8 cellular contexts compared by ENCODE assay signal in genomic region chr11:114162719-114163123, GRCh38.
DNase-seq lines count a peak whose midpoint lies in the region; ATAC-seq lines count a peak whose summit lies in the region.

No MANE protein-coding gene starts in this region.

- H3K4me3 Mint-ChIP-seq in activated naive CD8-positive, alpha-beta T cell treated with anti-CD3 and anti-CD28 coated beads, Interleukin-2, amount 50 U/mL, for 24 hours = no peak overlapping the region
- no peak overlapping the region for H3K4me3 Mint-ChIP-seq in activated naive CD8-positive, alpha-beta T cell treated with anti-CD3 and anti-CD28 coated beads for 36 hours
- H3K4me3 Mint-ChIP-seq in T-cell = no peak overlapping the region
- H3K4me3 Mint-ChIP-seq in activated T-helper 1 cell treated with anti-CD3 and anti-CD28 coated beads, Interleukin-12 subunit alpha, Interleukin-12 subunit beta, Interleukin-2, Interleukin-4 antibody, amounts not matched to agents 30 ng/mL and 10 ng/mL and 1 ng/mL, durations not matched to agents 14 hours and 24 hours and 36 hours = no peak overlapping the region

- H3K27ac Mint-ChIP-seq in activated naive CD8-positive, alpha-beta T cell treated with anti-CD3 and anti-CD28 coated beads, Interleukin-2, amount 50 U/mL, for 24 hours = peak overlapping the region; percentile 4
- H3K27ac Mint-ChIP-seq in activated naive CD8-positive, alpha-beta T cell treated with anti-CD3 and anti-CD28 coated beads for 36 hours = no peak overlapping the region
- peak overlapping the region; percentile 82 to 90 for H3K27ac Mint-ChIP-seq in T-cell
- H3K27ac Mint-ChIP-seq in activated T-helper 1 cell treated with anti-CD3 and anti-CD28 coated beads, Interleukin-12 subunit alpha, Interleukin-12 subunit beta, Interleukin-2, Interleukin-4 antibody, amounts not matched to agents 30 ng/mL and 10 ng/mL and 1 ng/mL, durations not matched to agents 14 hours and 24 hours and 36 hours = no peak overlapping the region

- no peaks in the 10 kb centered on the region for H3K9me3 Mint-ChIP-seq in activated naive CD8-positive, alpha-beta T cell treated with anti-CD3 and anti-CD28 coated beads, Interleukin-2, amount 50 U/mL, for 24 hours
- no peaks in the 10 kb centered on the region for H3K9me3 Mint-ChIP-seq in activated naive CD8-positive, alpha-beta T cell treated with anti-CD3 and anti-CD28 coated beads for 36 hours
- H3K9me3 Mint-ChIP-seq in T-cell = no peaks in the 10 kb centered on the region
- no peaks in the 10 kb centered on the region for H3K9me3 Mint-ChIP-seq in activated T-helper 1 cell treated with anti-CD3 and anti-CD28 coated beads, Interleukin-12 subunit alpha, Interleukin-12 subunit beta, Interleukin-2, Interleukin-4 antibody, amounts not matched to agents 30 ng/mL and 10 ng/mL and 1 ng/mL, durations not matched to agents 14 hours and 24 hours and 36 hours

- no peaks in the 10 kb centered on the region for H3K36me3 Mint-ChIP-seq in activated naive CD8-positive, alpha-beta T cell treated with anti-CD3 and anti-CD28 coated beads, Interleukin-2, amount 50 U/mL, for 24 hours (ENCODE audit: low read depth)
- no peaks in the 10 kb centered on the region for H3K36me3 Mint-ChIP-seq in activated naive CD8-positive, alpha-beta T cell treated with anti-CD3 and anti-CD28 coated beads for 36 hours
- H3K36me3 Mint-ChIP-seq in T-cell = no peaks in the 10 kb centered on the region
- peaks cover 3% of the 10 kb centered on the region for H3K36me3 Mint-ChIP-seq in activated T-helper 1 cell treated with anti-CD3 and anti-CD28 coated beads, Interleukin-12 subunit alpha, Interleukin-12 subunit beta, Interleukin-2, Interleukin-4 antibody, amounts not matched to agents 30 ng/mL and 10 ng/mL and 1 ng/mL, durations not matched to agents 14 hours and 24 hours and 36 hours (ENCODE audit: low read depth)

- no peak for ATAC-seq in activated naive CD8-positive, alpha-beta T cell treated with anti-CD3 and anti-CD28 coated beads, Interleukin-2, amount 50 U/mL, for 24 hours
- ATAC-seq in T-cell (replicated peaks in 1 of 4) (no peak), GM21360 (IDR thresholded peaks at IDR 0.05; ENCODE audit: unreplicated experiment) (no peak), GM18517 (IDR thresholded peaks at IDR 0.05; ENCODE audit: unreplicated experiment) (no peak)

- POLR2A ChIA-PET in T-cell (lab: Charles Lee) = no interaction called here

- no peak for DNase-seq in activated naive CD8-positive, alpha-beta T cell treated with anti-CD3 and anti-CD28 coated beads, Interleukin-2, amount 50 U/mL, for 24 hours
- DNase-seq in activated naive CD8-positive, alpha-beta T cell treated with anti-CD3 and anti-CD28 coated beads for 36 hours = no peak
- DNase-seq in T-cell (no peak), glomerular endothelial cell (ENCODE audit: extremely low read depth, low read depth, low spot score) (peak; percentile 98), posterior cingulate gyrus (peak; percentile 80 to 97 (median 85))
- DNase-seq in activated T-helper 1 cell treated with anti-CD3 and anti-CD28 coated beads, Interleukin-12 subunit alpha, Interleukin-12 subunit beta, Interleukin-2, Interleukin-4 antibody, amounts not matched to agents 30 ng/mL and 10 ng/mL and 1 ng/mL, durations not matched to agents 14 hours and 24 hours and 36 hours (ENCODE audit: low spot score) = no peak

- CTCF ChIA-PET in T-cell (lab: Charles Lee) = interaction anchor here in 1 of 2 donors (0.7 kb wide), 1 partner anchor 30 kb away, joined by 3 read pairs; no protein-coding TSS in a partner anchor

- H3K27me3 Mint-ChIP-seq in activated naive CD8-positive, alpha-beta T cell treated with anti-CD3 and anti-CD28 coated beads, Interleukin-2, amount 50 U/mL, for 24 hours = no peaks in the 10 kb centered on the region
- no peaks in the 10 kb centered on the region for H3K27me3 Mint-ChIP-seq in activated naive CD8-positive, alpha-beta T cell treated with anti-CD3 and anti-CD28 coated beads for 36 hours
- H3K27me3 Mint-ChIP-seq in T-cell = no peaks in the 10 kb centered on the region
- H3K27me3 Mint-ChIP-seq in activated T-helper 1 cell treated with anti-CD3 and anti-CD28 coated beads, Interleukin-12 subunit alpha, Interleukin-12 subunit beta, Interleukin-2, Interleukin-4 antibody, amounts not matched to agents 30 ng/mL and 10 ng/mL and 1 ng/mL, durations not matched to agents 14 hours and 24 hours and 36 hours (ENCODE audit: insufficient read depth) = no peaks in the 10 kb centered on the region

- H3K4me1 Mint-ChIP-seq in activated naive CD8-positive, alpha-beta T cell treated with anti-CD3 and anti-CD28 coated beads, Interleukin-2, amount 50 U/mL, for 24 hours = peaks cover 87% of the 10 kb centered on the region
- H3K4me1 Mint-ChIP-seq in activated naive CD8-positive, alpha-beta T cell treated with anti-CD3 and anti-CD28 coated beads for 36 hours = peaks cover 74% of the 10 kb centered on the region
- H3K4me1 Mint-ChIP-seq in T-cell = peaks cover 91 to 99% (median 98%) of the 10 kb centered on the region in 3 donors
- peaks cover 62% of the 10 kb centered on the region for H3K4me1 Mint-ChIP-seq in activated T-helper 1 cell treated with anti-CD3 and anti-CD28 coated beads, Interleukin-12 subunit alpha, Interleukin-12 subunit beta, Interleukin-2, Interleukin-4 antibody, amounts not matched to agents 30 ng/mL and 10 ng/mL and 1 ng/mL, durations not matched to agents 14 hours and 24 hours and 36 hours (ENCODE audit: low read depth)

- intact Hi-C loops in posterior cingulate gyrus (cut with DNase I) = loop anchor here (1.0 to 10.0 kb wide), 3 partner anchors 85 to 288 kb away; partner anchors contain the start of genes USP28 and ZBTB16
- intact Hi-C loops in activated T-helper 1 cell treated with anti-CD3 and anti-CD28 coated beads, Interleukin-12 subunit alpha, Interleukin-12 subunit beta, Interleukin-2, Interleukin-4 antibody, amounts not matched to agents 30 ng/mL and 10 ng/mL and 1 ng/mL, durations not matched to agents 14 hours and 24 hours and 36 hours (cut with micrococcal nuclease) = no loop called here

Comparison
In these comparisons a context has a peak if more than half of its experiments do, and no peak if none do; other contexts are left out.
1. H3K27ac Mint-ChIP-seq: peak in activated naive CD8-positive, alpha-beta T cell treated with anti-CD3 and anti-CD28 coated beads, Interleukin-2, amount 50 U/mL, for 24 hours (single experiment) and T-cell (2 of 2); none in activated naive CD8-positive, alpha-beta T cell treated with anti-CD3 and anti-CD28 coated beads for 36 hours (single experiment) and activated T-helper 1 cell treated with anti-CD3 and anti-CD28 coated beads, Interleukin-12 subunit alpha, Interleukin-12 subunit beta, Interleukin-2, Interleukin-4 antibody, amounts not matched to agents 30 ng/mL and 10 ng/mL and 1 ng/mL, durations not matched to agents 14 hours and 24 hours and 36 hours (single experiment).
2. DNase-seq: peak in glomerular endothelial cell (single experiment) and posterior cingulate gyrus (10 of 10); none in activated naive CD8-positive, alpha-beta T cell treated with anti-CD3 and anti-CD28 coated beads, Interleukin-2, amount 50 U/mL, for 24 hours (single experiment), activated naive CD8-positive, alpha-beta T cell treated with anti-CD3 and anti-CD28 coated beads for 36 hours (single experiment), T-cell (0 of 34) and activated T-helper 1 cell treated with anti-CD3 and anti-CD28 coated beads, Interleukin-12 subunit alpha, Interleukin-12 subunit beta, Interleukin-2, Interleukin-4 antibody, amounts not matched to agents 30 ng/mL and 10 ng/mL and 1 ng/mL, durations not matched to agents 14 hours and 24 hours and 36 hours (single experiment).